ENCODE assay signal across 27 cellular contexts in genomic region chr1:117320515-117320914, GRCh38.
"Had no signal": no experiment of that assay in that cellular context is flagged by ENCODE, and none has a peak within 500 bp of the region (broad histone marks: within the 10 kb centered on the region; RNA-seq: fewer than 3 reads in every experiment).

No MANE protein-coding gene starts in this region.

- H3K4me3 ChIP-seq: stomach, suprapubic skin, testis, thoracic aorta, thyroid gland, tibial artery, tibial nerve, transverse colon, upper lobe of left lung, upper lobe of right lung, uterus, vagina had no signal

- ATAC-seq: stimulated activated effector memory CD8-positive, alpha-beta T cell treated with anti-CD3 and anti-CD28 coated beads, Interleukin-12 subunit alpha, Interleukin-12 subunit beta, amount 100 ng/mL, for 72 hours; stimulated activated memory B cell treated with anti-CD40 and anti-IgM and Interleukin-4, amounts not matched to agents 10 μg/mL and 1 μg/mL and 100 μg/mL, for 72 hours; stimulated activated naive B cell treated with anti-CD40 and anti-IgM and Interleukin-4, amounts not matched to agents 10 μg/mL and 1 μg/mL and 100 μg/mL, for 72 hours; stimulated activated naive CD8-positive, alpha-beta T cell treated with anti-CD3 and anti-CD28 coated beads, Interleukin-15, amount 100 ng/mL, for 72 hours; stimulated activated naive CD8-positive, alpha-beta T cell treated with anti-CD3 and anti-CD28 coated beads, Interleukin-15, Interleukin-2, amounts not matched to agents 100 U/mL and 50 U/mL, for 24 hours; upper lobe of right lung had no signal

- DNase-seq: stimulated activated CD4-positive, alpha-beta T cell treated with anti-CD3 and anti-CD28 coated beads, Interleukin-2, amount 100 ng/mL, for 48 hours; stimulated activated CD4-positive, alpha-beta T cell treated with anti-CD3 and anti-CD28 coated beads, Interleukin-4, amount 100 ng/mL, for 1 hour; stimulated activated CD4-positive, alpha-beta T cell treated with anti-CD3 and anti-CD28 coated beads, Interleukin-4, amount 100 ng/mL, for 24 hours; stimulated activated CD4-positive, alpha-beta T cell treated with anti-CD3 and anti-CD28 coated beads, Interleukin-4, amount 100 ng/mL, for 4 hours; stimulated activated CD8-positive, alpha-beta memory T cell treated with anti-CD3 and anti-CD28 coated beads, Interleukin-4, amount 100 ng/mL, for 48 hours; stimulated activated naive B cell treated with anti-CD40 and anti-IgM and Interleukin-4, amounts not matched to agents 10 μg/mL and 1 μg/mL and 100 μg/mL, for 72 hours; stimulated activated naive CD4-positive, alpha-beta T cell; stimulated activated naive CD4-positive, alpha-beta T cell treated with Interleukin-2 at 50 U/mL for 16 hours; stimulated activated naive CD8-positive, alpha-beta T cell treated with anti-CD3 and anti-CD28 coated beads, Interleukin-15, amount 100 ng/mL, for 72 hours; stimulated activated naive CD8-positive, alpha-beta T cell treated with anti-CD3 and anti-CD28 coated beads, Interleukin-15, Interleukin-2, amounts not matched to agents 100 U/mL and 50 U/mL, for 24 hours; stomach; substantia nigra; testis; thyroid gland; tibial artery; transverse colon; trophoblast cell; upper lobe of left lung; upper lobe of right lung; uterus had no signal

- H3K9me3 ChIP-seq: stomach, suprapubic skin, testis, thoracic aorta, thyroid gland, tibial artery, tibial nerve, transverse colon, upper lobe of left lung, upper lobe of right lung, uterus, vagina had no signal

- H3K27me3 ChIP-seq: stomach, testis, thyroid gland, tibial artery, tibial nerve, transverse colon, upper lobe of left lung, upper lobe of right lung, uterus, vagina had no signal

- H3K27ac ChIP-seq: stomach, suprapubic skin, testis, thoracic aorta, thyroid gland, tibial artery, tibial nerve, transverse colon, upper lobe of left lung, upper lobe of right lung, vagina had no signal

- FAIRE-seq: urothelium cell line had no signal

- H3K4me1 ChIP-seq: stomach, suprapubic skin, thyroid gland, upper lobe of left lung, upper lobe of right lung, uterus, vagina had no signal

- H3K36me3 ChIP-seq: stomach, suprapubic skin, thoracic aorta, thyroid gland, tibial artery, tibial nerve, transverse colon, upper lobe of left lung, upper lobe of right lung, uterus, vagina had no signal
